Comparison of ENCODE assay signal across 2 cellular contexts in genomic region chr3:144332866-144333265, GRCh38.
TF ChIP-seq lines count a peak whose summit lies in the region.

No MANE protein-coding gene starts in this region.

TF ChIP-seq in GM12878, 131 proteins besides CTCF, POLR2A, EP300 and RAD21 (continued from another document):
- TF ChIP-seq RUNX3 (IDR thresholded peaks at IDR 0.05; ENCODE audit: low read length) = no peak
- TF ChIP-seq CBX5 (IDR thresholded peaks at IDR 0.05; ENCODE audit: low read depth) = no peak
- no peak for TF ChIP-seq ZBTB4 (CRISPR knock-in tag; IDR thresholded peaks at IDR 0.05)
TF ChIP-seq in GM12878: peak in this region for 1.

TF ChIP-seq in WTC11, 78 proteins besides CTCF, POLR2A, EP300 and RAD21 (continued from another document):
- TF ChIP-seq IRF2 (CRISPR knock-in tag; IDR thresholded peaks at IDR 0.05; ENCODE audit: borderline replicate concordance, low read depth) = no peak
